8 cellular contexts compared by ENCODE assay signal in the genomic region with DNA sequence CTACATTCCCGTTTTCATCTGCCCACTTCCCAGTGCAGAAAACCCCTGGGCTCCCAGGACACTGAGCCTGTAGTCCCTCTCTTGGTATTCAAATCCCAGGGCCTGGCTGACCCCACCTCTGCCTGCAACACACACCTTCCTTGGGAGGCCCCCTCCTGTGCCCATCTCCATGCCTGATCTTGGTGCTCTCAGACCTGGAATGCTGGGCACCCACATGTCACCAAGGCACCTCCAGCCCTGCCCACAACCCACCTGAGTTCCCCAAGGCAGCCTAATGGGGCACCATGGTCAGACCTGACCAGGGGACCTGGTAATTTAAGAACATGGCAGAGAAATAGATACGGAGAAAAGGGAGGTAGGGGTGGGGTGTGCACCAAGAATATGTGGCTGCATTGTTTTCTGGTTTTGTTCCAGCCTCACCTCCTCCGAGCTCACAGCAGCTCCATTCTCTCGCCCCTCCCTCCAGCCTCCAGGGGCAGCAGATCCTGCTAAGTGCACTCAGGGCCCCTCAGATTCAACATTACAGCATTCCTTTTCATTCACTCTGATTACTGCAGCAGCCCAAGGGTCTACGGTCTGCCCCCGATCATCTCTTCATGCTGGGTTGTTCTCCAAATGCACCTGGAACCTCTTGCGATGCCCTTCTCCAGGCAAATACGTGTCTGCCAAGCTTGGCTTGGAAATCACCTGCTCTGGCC. TPM values are rescaled to one million over a fixed set of nuclear protein-coding genes. Genes with fewer than 3 reads are reported as not detected.
A peak's percentile ranks its signal among the peaks of the same experiment; 100 is the strongest.
DNase-seq lines count a peak whose midpoint lies in the region; ATAC-seq and TF ChIP-seq lines count a peak whose summit lies in the region.

No MANE protein-coding gene starts in this region.

- peak; percentile 55 for DNase-seq in D341Med (ENCODE audit: low spot score)
- peak; percentile 19 to 41 for DNase-seq in Kasumi-1 (lab: John Stamatoyannopoulos, UW)
- no peak for DNase-seq in omental fat pad (ENCODE audit: low spot score)
- no peak for DNase-seq in erythroblast (lab: John Stamatoyannopoulos, UW)
- no peak for DNase-seq in NCI-H510A treated with DMSO at 0.1 percent for 48 hours (lab: John Stamatoyannopoulos, UW)

- TF ChIP-seq CTCF in omental fat pad (IDR thresholded peaks at IDR 0.05) = no peak

- peak overlapping the region; percentile 13 for H3K27ac ChIP-seq in cingulate gyrus (ENCODE audit: low read depth, low read length)

- ATAC-seq in omental fat pad (ENCODE audit: low FRiP score) (peak; percentile 17), HG03571 (IDR thresholded peaks at IDR 0.05; ENCODE audit: unreplicated experiment) (no peak), HG03135 (IDR thresholded peaks at IDR 0.05; ENCODE audit: unreplicated experiment) (no peak)

- no peak for TF ChIP-seq POLR2A in erythroblast (IDR thresholded peaks at IDR 0.05; ENCODE audit: low read length)

RNA-seq across cellular contexts. Expression of a gene that starts 9.2 kb away (rescaled TPM):
- 1,000 to 10,000 TPM in 1 of 4 donors, 100 to 1,000 TPM in 3; 453 to 1,533 (median 691) TPM for total RNA-seq in omental fat pad

RNA-seq across cellular contexts. Expression of a gene that starts 43.7 kb away (rescaled TPM):
- total RNA-seq in omental fat pad = 10 to 100 TPM; 20.2 to 26.4 (median 22.0) TPM

Comparison
In these comparisons a context has a peak if more than half of its experiments do, and no peak if none do; other contexts are left out.
1. DNase-seq: peak in D341Med (single experiment) and Kasumi-1 (2 of 2); none in omental fat pad (single experiment), erythroblast (0 of 2) and NCI-H510A treated with DMSO at 0.1 percent for 48 hours (single experiment).